Comparison of ENCODE assay signal across 8 cellular contexts in genomic region chr5:10306806-10307205, GRCh38. TPM values are rescaled to one million over a fixed set of nuclear protein-coding genes. Genes with fewer than 3 reads are reported as not detected.
A peak's percentile ranks its signal among the peaks of the same experiment; 100 is the strongest.
DNase-seq lines count a peak whose midpoint lies in the region; FAIRE-seq and TF ChIP-seq lines count a peak whose summit lies in the region.

No MANE protein-coding gene starts in this region.

- H3K79me2 ChIP-seq in ACC112 (ENCODE audit: control insufficient read depth, insufficient read depth, low read length, unreplicated experiment): no peaks in the 10 kb centered on the region

- FAIRE-seq in bronchial epithelial cell (lab: Jason Lieb, UNC): no peak

- H3K9ac ChIP-seq in muscle layer of colon (ENCODE audit: low read length): peak overlapping the region; percentile 49

- H3K36me3 ChIP-seq in ACC112 (ENCODE audit: insufficient read depth, low read length): no peaks in the 10 kb centered on the region
- H3K36me3 ChIP-seq in bronchial epithelial cell (ENCODE audit: control insufficient read depth, insufficient read depth, low read length): no peaks in the 10 kb centered on the region
- no peaks in the 10 kb centered on the region for H3K36me3 ChIP-seq in muscle layer of colon (ENCODE audit: insufficient read depth, low read length)

- peak overlapping the region; percentile 86 for H2AFZ ChIP-seq in ACC112 (ENCODE audit: low read length, unreplicated experiment)

- H3K27ac ChIP-seq in ACC112 (ENCODE audit: low read depth, low read length) (no peak overlapping the region), muscle layer of colon (ENCODE audit: low read depth, low read length) (peak overlapping the region; percentile 79)

- no peaks in the 10 kb centered on the region for H3K27me3 ChIP-seq in ACC112 (ENCODE audit: insufficient read depth, low read length)
- no peaks in the 10 kb centered on the region for H3K27me3 ChIP-seq in bronchial epithelial cell (ENCODE audit: control insufficient read depth, insufficient read depth, low read length)
- H3K27me3 ChIP-seq in muscle layer of colon (ENCODE audit: control insufficient read depth in 1 of 2, insufficient read depth in 2 of 2, low read length in 2 of 2): no peaks in the 10 kb centered on the region

- TF ChIP-seq CTCF in LNCaP clone FGC (IDR thresholded peaks at IDR 0.05; ENCODE audit: control insufficient read depth, extremely low read depth, insufficient read depth) (no peak), bronchial epithelial cell (IDR thresholded peaks at IDR 0.05; ENCODE audit: insufficient read depth, low read length, severe bottlenecking) (no peak)

- H3K4me1 ChIP-seq in ACC112 (ENCODE audit: control insufficient read depth, insufficient read depth, low read length, unreplicated experiment): peaks cover 18% of the 10 kb centered on the region
- peaks cover 20% of the 10 kb centered on the region for H3K4me1 ChIP-seq in muscle layer of colon (ENCODE audit: insufficient read depth, low read length)

- H3K4me3 ChIP-seq in ACC112 (ENCODE audit: low read depth, low read length) (peak overlapping the region; percentile 87), LNCaP clone FGC (ENCODE audit: low read depth, low read length) (peak overlapping the region; percentile 57), bronchial epithelial cell (ENCODE audit: low read depth, low read length) (peak overlapping the region; percentile 55), muscle layer of colon (ENCODE audit: low read depth in 1 of 2, low read length in 2 of 2) (peak overlapping the region; percentile 55 to 72)

- no peaks in the 10 kb centered on the region for H3K9me3 ChIP-seq in muscle layer of colon (ENCODE audit: low read length)

- DNase-seq in LNCaP clone FGC (ENCODE audit: low read depth) (no peak), bronchial epithelial cell (ENCODE audit: low read depth) (no peak), NCI-H1436 (lab: John Stamatoyannopoulos, UW) (no peak), A172 (ENCODE audit: low spot score) (no peak), HPDE6-E6E7 (ENCODE audit: extremely low spot score) (no peak)
- DNase-seq in stimulated activated naive CD4-positive, alpha-beta T cell (lab: John Stamatoyannopoulos, UW): no peak

RNA-seq across cellular contexts. Expression of gene CMBL, which starts 0.9 kb away (rescaled TPM):
- total RNA-seq in bronchial epithelial cell: 0.51 and 6.1 TPM in 2 replicates
- 9.3 and 12.5 TPM in 2 replicates for total RNA-seq in A172 (2014; rRNA removed; shearing (Covaris generic))

RNA-seq across cellular contexts. Expression of gene MARCHF6, which starts 46.7 kb away (rescaled TPM):
- total RNA-seq in bronchial epithelial cell: 62.7 and 65.0 TPM in 2 replicates
- total RNA-seq in A172 (2014; rRNA removed; shearing (Covaris generic)): 30.3 and 48.8 TPM in 2 replicates

RNA-seq across cellular contexts. Expression of gene CCT5, which starts 56.7 kb away (rescaled TPM):
- 382 and 542 TPM in 2 replicates for total RNA-seq in bronchial epithelial cell
- total RNA-seq in A172 (2014; rRNA removed; shearing (Covaris generic)): 872 and 982 TPM in 2 replicates

RNA-seq across cellular contexts. Expression of gene ATPSCKMT, which starts 57.1 kb away (rescaled TPM):
- total RNA-seq in bronchial epithelial cell: 17.8 and 20.3 TPM in 2 replicates
- 54.4 and 67.4 TPM in 2 replicates for total RNA-seq in A172 (2014; rRNA removed; shearing (Covaris generic))
